ENCODE assay signal across 1 cellular context in the genomic region with DNA sequence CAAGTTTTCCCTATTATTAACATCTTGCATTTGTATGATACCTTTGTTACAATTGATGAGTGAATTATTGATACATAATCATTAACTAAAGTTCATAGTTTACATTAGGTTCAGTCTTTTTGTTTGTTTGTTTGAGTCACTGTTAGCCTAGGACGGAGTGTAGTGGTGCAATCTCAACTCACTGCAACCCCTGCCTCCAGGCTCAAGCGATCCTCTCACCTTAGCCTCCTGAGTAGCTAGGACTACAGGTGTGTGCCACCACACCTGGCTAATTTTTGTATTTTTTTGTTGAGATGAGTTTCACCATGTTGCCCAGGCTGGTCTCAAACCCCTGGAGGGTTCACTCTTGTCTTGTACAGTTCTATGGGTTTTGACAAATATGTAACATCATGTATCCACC.
A peak's percentile ranks its signal among the peaks of the same experiment; 100 is the strongest.
TF ChIP-seq lines count a peak whose summit lies in the region.

No MANE protein-coding gene starts in this region.

TF ChIP-seq in HepG2, 621 proteins besides CTCF, POLR2A, EP300 and RAD21 (continued from another document):
- TF ChIP-seq CEBPB (IDR thresholded peaks at IDR 0.05; ENCODE audit: borderline replicate concordance, low read depth, low read length) (peak; percentile 39; the same call in 1 of the 2 replicates), ZNF761 (CRISPR knock-in tag; conservative IDR thresholded peaks at IDR 0.05) (no peak), ZNF747 (CRISPR knock-in tag; IDR thresholded peaks at IDR 0.05; ENCODE audit: borderline replicate concordance) (no peak), MTF2 (CRISPR knock-in tag; IDR thresholded peaks at IDR 0.05; ENCODE audit: borderline replicate concordance) (no peak), MYNN (CRISPR knock-in tag; IDR thresholded peaks at IDR 0.05; ENCODE audit: low read depth) (no peak), KLF16 (CRISPR knock-in tag; IDR thresholded peaks at IDR 0.05) (no peak), HDAC1 (CRISPR knock-in tag; IDR thresholded peaks at IDR 0.05) (no peak), ATRX (CRISPR knock-in tag; IDR thresholded peaks at IDR 0.05; ENCODE audit: borderline replicate concordance) (no peak), PHB2 (IDR thresholded peaks at IDR 0.05; ENCODE audit: partially characterized antibody) (no peak), ZNF326 (CRISPR knock-in tag; IDR thresholded peaks at IDR 0.05; ENCODE audit: borderline replicate concordance) (no peak), SNRNP70 (IDR thresholded peaks at IDR 0.05; ENCODE audit: low read depth, low read length) (no peak), NR3C1 (CRISPR knock-in tag; IDR thresholded peaks at IDR 0.05) (no peak), NBN (conservative IDR thresholded peaks at IDR 0.05) (no peak)
